ENCODE assay signal across 24 cellular contexts in the genomic region with DNA sequence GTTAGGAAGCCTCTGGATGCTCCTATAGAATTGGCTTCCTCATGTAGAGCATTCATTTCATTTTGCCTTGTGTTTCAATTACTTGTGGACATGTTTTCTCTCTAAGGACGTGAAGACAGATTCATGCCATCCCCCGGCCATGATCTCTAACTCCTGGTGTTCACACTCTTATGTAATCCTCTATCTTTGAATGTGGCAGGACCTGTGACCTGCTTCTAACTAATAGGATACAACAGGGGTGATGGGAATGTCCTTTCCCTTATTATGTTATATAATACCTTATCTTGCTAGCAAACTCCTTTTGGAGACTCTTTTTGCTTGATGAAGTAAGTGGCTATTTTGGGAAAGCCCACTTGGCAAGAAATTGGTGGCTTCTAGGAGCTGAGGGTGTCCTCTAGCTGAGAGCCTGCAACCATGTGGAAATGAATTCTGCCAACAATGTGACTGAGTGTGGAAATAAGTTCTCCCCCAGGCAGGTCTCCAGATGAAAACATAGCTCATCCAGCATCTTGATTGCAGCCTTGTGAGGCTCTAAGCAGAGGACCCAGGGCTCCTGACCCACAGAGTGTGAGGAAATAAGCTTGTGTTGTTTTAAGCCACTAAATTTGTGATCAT. TPM values are rescaled to one million over a fixed set of nuclear protein-coding genes. Genes with fewer than 3 reads are reported as not detected.
A peak's percentile ranks its signal among the peaks of the same experiment; 100 is the strongest.
DNase-seq lines count a peak whose midpoint lies in the region; ATAC-seq, FAIRE-seq and TF ChIP-seq lines count a peak whose summit lies in the region.
"Had no signal": no experiment of that assay in that cellular context is flagged by ENCODE, and none has a peak within 500 bp of the region (broad histone marks: within the 10 kb centered on the region; RNA-seq: fewer than 3 reads in every experiment).

No MANE protein-coding gene starts in this region.

- TF ChIP-seq POLR2A in transverse colon (IDR thresholded peaks at IDR 0.05): no peak

- 8 to 37% methylated on average over 2 of the region's 2 CpGs for WGBS in heart right ventricle, 2 donors
- 59 to 66% methylated on average over 2 of the region's 2 CpGs for WGBS in transverse colon (ENCODE audit: low coverage in 1 of 2), 2 donors

- ATAC-seq in heart right ventricle: peak; percentile 80 to 94 (median 86)
- ATAC-seq in sciatic nerve: peak; percentile 76
- ATAC-seq: A549, GM23338, HCT116 had no signal

- no peak for TF ChIP-seq CTCF in heart right ventricle (IDR thresholded peaks at IDR 0.05)
- TF ChIP-seq CTCF in transverse colon (IDR thresholded peaks at IDR 0.05): no peak

- H3K36me3 ChIP-seq in heart right ventricle (no peaks in the 10 kb centered on the region), transverse colon (no peaks in the 10 kb centered on the region)

- H3K9me3 ChIP-seq in heart right ventricle: no peaks in the 10 kb centered on the region
- H3K9me3 ChIP-seq in transverse colon: no peaks in the 10 kb centered on the region
- H3K9me3 ChIP-seq: A549 had no signal

- intact Hi-C loops in heart right ventricle (cut with DNase I) (no loop called here), sciatic nerve (cut with DNase I) (no loop called here), transverse colon (cut with DNase I; ENCODE audit: low total_unique reads) (no loop called here)

- no peak for TF ChIP-seq EP300 in transverse colon (IDR thresholded peaks at IDR 0.05; ENCODE audit: low read depth)

- FAIRE-seq in HTR-8/SVneo (lab: Jason Lieb, UNC): no peak
- FAIRE-seq: A549, GM12891 had no signal

- peak overlapping the region in 3 of 10 donors; percentile 35 to 56 (median 37) for H3K27ac ChIP-seq in heart right ventricle
- no peak overlapping the region for H3K27ac ChIP-seq in transverse colon
- H3K27ac ChIP-seq: A549, RWPE1 had no signal

- H3K4me1 ChIP-seq in heart right ventricle: peaks cover 0 to 15% (median 0%) of the 10 kb centered on the region in 9 donors
- no peaks in the 10 kb centered on the region for H3K4me1 ChIP-seq in transverse colon
- H3K4me1 ChIP-seq: A549 had no signal

- in situ Hi-C loops in G401 (cut with HindIII; ENCODE audit: low sequenced_read_pairs) (no loop called here), transverse colon (cut with MboI; ENCODE audit: low pct_ligation_motif_present in 1 of 4, low pct_unique_long_range_greater_than_20kb in 1 of 4, low sequenced_read_pairs in 3 of 4) (no loop called here)

- H3K27me3 ChIP-seq in heart right ventricle (peaks cover 0 to 34% (median 5%) of the 10 kb centered on the region in 7 donors), transverse colon (peaks cover 36% of the 10 kb centered on the region)

- no peak overlapping the region for H3K4me3 ChIP-seq in heart right ventricle
- no peak overlapping the region for H3K4me3 ChIP-seq in transverse colon
- H3K4me3 ChIP-seq: A549, GM23338 had no signal

- DNase-seq in G401 (ENCODE audit: low spot score) (peak; percentile 84), cerebellum (ENCODE audit: low spot score) (peak; percentile 59), heart right ventricle (peak in 1 of 2 donors; percentile 43), sciatic nerve (ENCODE audit: low spot score) (no peak), DMS153 (lab: John Stamatoyannopoulos, UW) (no peak), transverse colon (no peak), iPS-NIHi7 (ENCODE audit: extremely low spot score) (no peak), HTR-8/SVneo (ENCODE audit: insufficient read length, low spot score) (no peak)
- DNase-seq: DND-41; GF-D8; Kasumi-1; MM.1S; NCI-H1105 treated with DMSO at 0.1 percent for 48 hours; NCI-H187; NCI-H226; NCI-H69; NK-92 treated with Interleukin-12 subunit alpha and Interleukin-12 subunit beta, amount 100 ng/mL, for 24 hours; OCI-M1 had no signal

RNA-seq across cellular contexts. Expression of a gene that starts 13.8 kb away (rescaled TPM):
- 4.4 and 4.8 TPM in 2 replicates for total RNA-seq in G401 (2014; rRNA removed; shearing (Covaris generic))
- total RNA-seq in cerebellum (90.2 TPM), heart right ventricle (under 1 TPM in 1 of 10 donors, not detected in 9; 0.12 TPM), sciatic nerve (not detected), transverse colon (under 1 TPM in 1 of 4 donors, not detected in 3; 0.32 TPM)
- under 1 TPM in 1 of 2 donors, not detected in 1; 0.01 TPM for polyA plus RNA-seq in heart right ventricle
- polyA plus RNA-seq: IgD-negative memory B cell had no signal

Comparison
In these comparisons a context has a peak if more than half of its experiments do, and no peak if none do; other contexts are left out.
1. DNase-seq: peak in G401 (single experiment) and cerebellum (single experiment); none in sciatic nerve (single experiment), DMS153 (single experiment), transverse colon (single experiment), iPS-NIHi7 (single experiment) and HTR-8/SVneo (single experiment).
2. RNA of a gene that starts 13.8 kb away (total RNA-seq): 90.2 TPM in cerebellum (single experiment); 4.4 to 4.8 TPM in G401, 0.32 TPM in transverse colon, 0.12 TPM in heart right ventricle and not detected in sciatic nerve (single experiment); every median in the first group is over 10 times any median in the second.